ENCODE assay signal across 10 cellular contexts in genomic region chrX:66074920-66075879, GRCh38. TPM values are rescaled to one million over a fixed set of nuclear protein-coding genes. Genes with fewer than 3 reads are reported as not detected.
DNase-seq lines count a peak whose midpoint lies in the region; ATAC-seq and TF ChIP-seq lines count a peak whose summit lies in the region.
"Had no signal": no experiment of that assay in that cellular context is flagged by ENCODE, and none has a peak within 500 bp of the region (broad histone marks: within the 10 kb centered on the region; RNA-seq: fewer than 3 reads in every experiment).

No MANE protein-coding gene starts in this region.

- no peak overlapping the region for H3K4me3 ChIP-seq in right cardiac atrium (ENCODE audit: low read length)
- no peak overlapping the region for H3K4me3 ChIP-seq in thyroid gland (replicated peaks in 1 of 3)
- H3K4me3 ChIP-seq: SJSA1 had no signal

- H3K27ac ChIP-seq in right cardiac atrium (ENCODE audit: low read length) (peak overlapping the region; percentile 64), thyroid gland (no peak overlapping the region)
- H3K27ac ChIP-seq: SJSA1 had no signal

- TF ChIP-seq POLR2A in thyroid gland (IDR thresholded peaks at IDR 0.05): no peak

- intact Hi-C loops in right cardiac atrium (cut with DNase I) (no loop called here), thyroid gland (cut with DNase I) (no loop called here)

- no peaks in the 10 kb centered on the region for H3K36me3 ChIP-seq in thyroid gland
- H3K36me3 ChIP-seq: SJSA1 had no signal

- ATAC-seq in HG03565 (IDR thresholded peaks at IDR 0.05; ENCODE audit: unreplicated experiment) (peak; percentile 64), right cardiac atrium (no peak), HG03025 (IDR thresholded peaks at IDR 0.05; ENCODE audit: low FRiP score, unreplicated experiment) (no peak), HG02870 (IDR thresholded peaks at IDR 0.05; ENCODE audit: unreplicated experiment) (no peak)

- no peak for TF ChIP-seq CTCF in thyroid gland (IDR thresholded peaks at IDR 0.05)

- 62% methylated on average over 24 of the region's 24 CpGs for WGBS in right cardiac atrium
- 78 to 81% methylated on average over 21 to 23 of the region's 24 CpGs for WGBS in thyroid gland, 2 donors

- H3K27me3 ChIP-seq in right cardiac atrium (ENCODE audit: control insufficient read depth, insufficient read depth) (no peaks in the 10 kb centered on the region), thyroid gland (no peaks in the 10 kb centered on the region)
- H3K27me3 ChIP-seq: SJSA1 had no signal

- no peaks in the 10 kb centered on the region for H3K4me1 ChIP-seq in right cardiac atrium (ENCODE audit: control insufficient read depth, insufficient read depth, low read length)
- no peaks in the 10 kb centered on the region for H3K4me1 ChIP-seq in thyroid gland
- H3K4me1 ChIP-seq: SJSA1 had no signal

- no peaks in the 10 kb centered on the region for H3K9me3 ChIP-seq in right cardiac atrium (ENCODE audit: control insufficient read depth, low read length)
- no peaks in the 10 kb centered on the region for H3K9me3 ChIP-seq in thyroid gland
- H3K9me3 ChIP-seq: SJSA1 had no signal

- peak; percentile 68 to 76 for DNase-seq in AML-193 (lab: John Stamatoyannopoulos, UW)
- DNase-seq in activated CD8-positive, alpha-beta memory T cell treated with anti-CD3 and anti-CD28 coated beads, Interleukin-2, amount 50 U/mL, for 4 hours: peak; percentile 31
- DNase-seq in right cardiac atrium: peak; percentile 39 to 73 (median 67)
- DNase-seq in thyroid gland: peak; percentile 6 to 8
- no peak for DNase-seq in NCI-H2081 (lab: John Stamatoyannopoulos, UW)

RNA-seq across cellular contexts. Expression of gene VSIG4, which starts 35.3 kb away (rescaled TPM):
- total RNA-seq in right cardiac atrium: 100 to 1,000 TPM in 1 of 4 donors, 10 to 100 TPM in 3; 38.4 to 126 (median 53.4) TPM
- polyA plus RNA-seq in right cardiac atrium: 16.0 TPM
- 10 to 100 TPM; 29.4 to 84.3 (median 34.0) TPM for total RNA-seq in thyroid gland
- total RNA-seq: SJSA1 had no signal
- polyA plus RNA-seq: BJ had no signal

Comparison
In these comparisons a context has a peak if more than half of its experiments do, and no peak if none do; other contexts are left out.
1. DNase-seq: peak in AML-193 (2 of 2), activated CD8-positive, alpha-beta memory T cell treated with anti-CD3 and anti-CD28 coated beads, Interleukin-2, amount 50 U/mL, for 4 hours (single experiment), right cardiac atrium (3 of 3) and thyroid gland (2 of 2); none in NCI-H2081 (0 of 2).